ENCODE assay signal across 8 cellular contexts in the genomic region with DNA sequence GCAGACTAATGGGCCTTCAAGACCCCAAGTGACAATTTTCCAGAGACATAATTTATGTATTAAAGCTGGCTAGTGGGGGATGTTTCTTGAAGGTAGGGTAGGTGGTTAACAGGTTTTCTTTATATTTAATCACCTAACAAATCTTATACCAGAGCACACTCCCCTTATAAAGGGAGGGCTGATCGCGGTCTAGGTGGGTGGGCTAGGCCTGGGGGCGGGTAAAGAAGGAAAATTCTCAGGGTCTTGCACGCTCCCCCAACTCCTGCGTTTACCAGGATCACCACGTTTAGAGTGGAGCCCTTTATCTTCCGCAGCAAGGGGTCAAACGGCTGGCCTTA. TPM values are rescaled to one million over a fixed set of nuclear protein-coding genes. Genes with fewer than 3 reads are reported as not detected.
DNase-seq lines count a peak whose midpoint lies in the region; ATAC-seq and TF ChIP-seq lines count a peak whose summit lies in the region.

No MANE protein-coding gene starts in this region.

- H3K9me3 Mint-ChIP-seq in Caco-2 (ENCODE audit: unreplicated experiment), result no peaks in the 10 kb centered on the region

- 1 to 3% methylated on average over 8 of the region's 8 CpGs for WGBS in lower leg skin, 2 donors

- ATAC-seq in GM18870 (IDR thresholded peaks at IDR 0.05; ENCODE audit: unreplicated experiment), result no peak

- H3K36me3 Mint-ChIP-seq in Caco-2 (ENCODE audit: insufficient read depth, unreplicated experiment), result no peaks in the 10 kb centered on the region

- H3K9me3 ChIP-seq in Caco-2, result no peaks in the 10 kb centered on the region
- no peaks in the 10 kb centered on the region for H3K9me3 ChIP-seq in endocrine pancreas (ENCODE audit: control insufficient read depth, low read length)
- no peaks in the 10 kb centered on the region for H3K9me3 ChIP-seq in neuron (ENCODE audit: low read length)

- POLR2A ChIA-PET in Caco-2 (lab: Charles Lee), result no interaction called here

- peak overlapping the region; percentile 79 for H3K4me3 Mint-ChIP-seq in Caco-2 (ENCODE audit: unreplicated experiment)

- no TSS peak for BruUV-seq in Caco-2 (replicated peaks; lab: Mats Ljungman, UMichigan)

- intact Hi-C loops in Caco-2 (cut with micrococcal nuclease; ENCODE audit: unreplicated experiment), result no loop called here
- intact Hi-C loops in lower leg skin (cut with DNase I; ENCODE audit: low total_unique reads), result no loop called here

- CTCF ChIA-PET in Caco-2 (lab: Charles Lee), result interaction anchor here (1.0 kb wide), 1 partner anchor 49 kb away, joined by 4 read pairs; no protein-coding TSS in a partner anchor

- no peak for DNase-seq in Caco-2
- no peak for DNase-seq in NB4 (ENCODE audit: low read depth)
- no peak for DNase-seq in lower leg skin (ENCODE audit: low spot score in 2 of 2)
- DNase-seq in hypothalamus (lab: John Stamatoyannopoulos, UW), result no peak
- DNase-seq in islet precursor cell, result no peak

- no peaks in the 10 kb centered on the region for H3K4me1 Mint-ChIP-seq in Caco-2 (ENCODE audit: low read depth, unreplicated experiment)

- no peaks in the 10 kb centered on the region for H3K4me1 ChIP-seq in Caco-2
- no peaks in the 10 kb centered on the region for H3K4me1 ChIP-seq in endocrine pancreas (ENCODE audit: control insufficient read depth, insufficient read depth, low read length)
- H3K4me1 ChIP-seq in neuron (ENCODE audit: insufficient read depth, low read length), result peaks cover 5% of the 10 kb centered on the region

- H3K27me3 ChIP-seq in Caco-2 (replicated peaks; ENCODE audit: control insufficient read depth, insufficient read depth, low read length) (no peaks in the 10 kb centered on the region), endocrine pancreas (ENCODE audit: control insufficient read depth, insufficient read depth, low read length) (no peaks in the 10 kb centered on the region), neuron (ENCODE audit: insufficient read depth, low read length) (peaks cover 3% of the 10 kb centered on the region)

- peak overlapping the region; percentile 61 for H3K27ac Mint-ChIP-seq in Caco-2 (ENCODE audit: unreplicated experiment)

- TF ChIP-seq CTCF in Caco-2 (IDR thresholded peaks at IDR 0.05; ENCODE audit: insufficient read depth in 1 of 2, low read depth in 1 of 2, low read length in 1 of 2, severe bottlenecking in 1 of 2, unreplicated experiment in 1 of 2), result no peak
- no peak for TF ChIP-seq CTCF in NB4 (IDR thresholded peaks at IDR 0.05; ENCODE audit: low read depth, low read length)
- no peak for TF ChIP-seq CTCF in lower leg skin (IDR thresholded peaks at IDR 0.05)

- no peak overlapping the region for H3K9ac ChIP-seq in endocrine pancreas (ENCODE audit: control insufficient read depth, insufficient read depth, low read length)

- no peaks in the 10 kb centered on the region for H3K27me3 Mint-ChIP-seq in Caco-2 (ENCODE audit: insufficient read depth, unreplicated experiment)

- H3K36me3 ChIP-seq in Caco-2 (ENCODE audit: control insufficient read depth, insufficient read depth, low read length) (no peaks in the 10 kb centered on the region), endocrine pancreas (ENCODE audit: control insufficient read depth, insufficient read depth, low read length) (no peaks in the 10 kb centered on the region), neuron (ENCODE audit: insufficient read depth, low read length) (no peaks in the 10 kb centered on the region)

- H3K4me3 ChIP-seq in Caco-2 (ENCODE audit: low read depth, low read length) (peak overlapping the region; percentile 44), NB4 (ENCODE audit: low read depth, low read length) (peak overlapping the region; percentile 77), endocrine pancreas (ENCODE audit: control insufficient read depth, insufficient read depth, low read length) (peak overlapping the region; percentile 92), neuron (ENCODE audit: low read length) (peak overlapping the region; percentile 62), lower leg skin (ENCODE audit: low read depth, poor library complexity, severe bottlenecking) (no peak overlapping the region)

- peak overlapping the region; percentile 80 for H2AFZ ChIP-seq in neuron (ENCODE audit: low read depth, low read length)

- no peak for TF ChIP-seq POLR2A in NB4 (IDR thresholded peaks at IDR 0.05; ENCODE audit: extremely low read depth, insufficient read length)
- TF ChIP-seq POLR2A in lower leg skin (IDR thresholded peaks at IDR 0.05), result no peak

RNA-seq across cellular contexts. Expression of a gene that starts 19.9 kb away (rescaled TPM):
- total RNA-seq in Caco-2 (2022), result 37.7 and 41.5 TPM in 2 replicates
- total RNA-seq in lower leg skin, result 100 to 1,000 TPM in 2 of 4 donors, 10 to 100 TPM in 2; 67.3 to 173 (median 106) TPM

RNA-seq across cellular contexts. Expression of a gene that starts 26.0 kb away (rescaled TPM):
- total RNA-seq in Caco-2 (2022) (31.1 and 34.7 TPM in 2 replicates), lower leg skin (100 to 1,000 TPM; 113 to 140 (median 122) TPM)

RNA-seq across cellular contexts. Expression of a gene that starts 41.1 kb away (rescaled TPM):
- 0.23 TPM in 1 of 2 replicates, not detected in the other for total RNA-seq in Caco-2 (2022)
- under 1 TPM in 3 of 4 donors, not detected in 1; 0.23 to 0.37 (median 0.34) TPM for total RNA-seq in lower leg skin
